ENCODE assay signal across 30 cellular contexts in the genomic region with DNA sequence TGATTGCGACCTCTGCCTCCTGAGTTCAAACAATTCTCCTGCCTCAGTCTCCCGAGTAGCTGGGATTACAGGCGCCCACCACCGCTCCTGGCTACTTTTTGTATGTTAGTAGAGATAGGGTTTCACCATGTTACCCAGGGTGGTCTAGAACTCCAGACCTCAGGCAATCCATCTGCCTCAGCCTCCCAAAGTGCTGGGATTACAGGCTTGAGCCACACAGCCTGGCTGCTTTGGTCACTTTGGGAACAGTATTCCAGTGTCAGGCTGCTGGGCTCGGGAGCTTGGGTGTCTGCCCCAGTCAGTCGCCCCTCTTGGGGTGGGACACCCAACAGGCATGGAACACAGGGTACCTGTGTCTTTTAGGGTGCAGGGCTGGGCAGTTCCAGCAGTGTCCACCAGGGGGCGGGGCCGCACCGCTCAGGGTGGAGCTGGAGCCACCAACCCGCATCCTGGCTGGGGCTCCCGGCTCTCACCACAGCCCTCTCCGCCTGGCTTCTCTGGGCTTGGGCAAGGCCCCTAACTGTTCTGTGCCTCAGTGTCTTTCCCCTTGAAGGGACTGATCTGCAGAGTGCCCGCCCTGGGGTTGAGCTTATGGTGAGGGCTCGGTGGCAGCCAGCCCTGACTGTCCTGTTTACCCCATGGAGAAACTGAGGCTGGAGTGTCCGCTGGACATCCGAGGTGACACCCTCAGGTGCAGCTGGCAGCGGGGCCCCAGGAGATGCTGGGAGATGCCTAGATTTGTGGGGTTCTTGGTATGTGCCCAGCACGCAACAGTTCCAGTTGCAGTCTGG. TPM values are rescaled to one million over a fixed set of nuclear protein-coding genes. Genes with fewer than 3 reads are reported as not detected.
A peak's percentile ranks its signal among the peaks of the same experiment; 100 is the strongest.
DNase-seq lines count a peak whose midpoint lies in the region; ATAC-seq, FAIRE-seq and TF ChIP-seq lines count a peak whose summit lies in the region.
"Had no signal": no experiment of that assay in that cellular context is flagged by ENCODE, and none has a peak within 500 bp of the region (broad histone marks: within the 10 kb centered on the region; RNA-seq: fewer than 3 reads in every experiment).

No MANE protein-coding gene starts in this region.

- no peak overlapping the region for H4K91ac ChIP-seq in IMR-90 (ENCODE audit: insufficient read depth, low read depth, low read length)

- no peak overlapping the region for H3K56ac ChIP-seq in IMR-90 (ENCODE audit: extremely low read depth, insufficient read depth, low read length)

- H3K36me3 ChIP-seq in IMR-90 (ENCODE audit: control insufficient read depth, insufficient read depth, low read length) (no peaks in the 10 kb centered on the region), kidney (ENCODE audit: control insufficient read depth in 1 of 2, insufficient read depth in 2 of 2, low read length in 2 of 2) (no peaks in the 10 kb centered on the region), small intestine (ENCODE audit: control insufficient read depth in 2 of 2, insufficient read depth in 2 of 2, low read length in 2 of 2) (no peaks in the 10 kb centered on the region)
- H3K36me3 ChIP-seq: BE2C, HAP-1, left ventricle myocardium inferior, neutrophil, sigmoid colon, SJCRH30 had no signal

- H3K4ac ChIP-seq in IMR-90 (ENCODE audit: low read depth, low read length), result no peak overlapping the region

- H3K18ac ChIP-seq in IMR-90 (ENCODE audit: low read depth, low read length), result no peak overlapping the region

- H3K36me3 Mint-ChIP-seq in activated naive CD4-positive, alpha-beta T cell treated with anti-CD3 and anti-CD28 coated beads, Interleukin-2, amount 50 U/mL, for 24 hours, result no peaks in the 10 kb centered on the region

- H3K27ac Mint-ChIP-seq in activated naive CD4-positive, alpha-beta T cell treated with anti-CD3 and anti-CD28 coated beads, Interleukin-2, amount 50 U/mL, for 24 hours, result peak overlapping the region; percentile 59
- H3K27ac Mint-ChIP-seq: activated CD4-positive, alpha-beta T cell treated with anti-CD3 and anti-CD28 coated beads for 36 hours; activated naive CD4-positive, alpha-beta T cell treated with anti-CD3 and anti-CD28 coated beads for 36 hours; progenitor cell of endocrine pancreas had no signal

- no peak overlapping the region for H3K14ac ChIP-seq in IMR-90 (replicated peaks; ENCODE audit: low read depth, low read length)

- peaks cover 10% of the 10 kb centered on the region; the same call in 1 of the 2 replicates for H3K9me1 ChIP-seq in IMR-90 (ENCODE audit: insufficient read depth, low read length)

- no peaks in the 10 kb centered on the region; the same call in 1 of the 2 replicates for H3K27me3 ChIP-seq in IMR-90 (ENCODE audit: control insufficient read depth, insufficient read depth, low read length)
- no peaks in the 10 kb centered on the region for H3K27me3 ChIP-seq in small intestine (ENCODE audit: control insufficient read depth in 2 of 2, insufficient read depth in 2 of 2, low read length in 2 of 2)
- H3K27me3 ChIP-seq: BE2C, neutrophil had no signal

- peaks cover 0 to 8% of the 10 kb centered on the region in 2 experiments; a peak in 1 of 4 replicates for H3K79me1 ChIP-seq in IMR-90 (ENCODE audit: low read depth in 1 of 2, low read length in 2 of 2)

- no peaks in the 10 kb centered on the region for H3K9me3 ChIP-seq in IMR-90 (ENCODE audit: control insufficient read depth, insufficient read depth, low read length)
- no peaks in the 10 kb centered on the region for H3K9me3 ChIP-seq in kidney (ENCODE audit: control insufficient read depth in 1 of 2, low read length in 2 of 2)
- no peaks in the 10 kb centered on the region for H3K9me3 ChIP-seq in small intestine (ENCODE audit: control insufficient read depth, low read depth)
- H3K9me3 ChIP-seq: BE2C, HAP-1, neutrophil, sigmoid colon, SJCRH30 had no signal

- no peak for DNase-seq in activated naive CD4-positive, alpha-beta T cell treated with Interleukin-2 at 50 U/mL for 16 hours
- DNase-seq in IMR-90, result no peak
- DNase-seq in kidney, result peak; percentile 78
- DNase-seq in small intestine, result no peak
- DNase-seq in NCI-H226, result no peak
- DNase-seq in NCI-H2227 treated with DMSO at 0.1 percent for 48 hours (lab: John Stamatoyannopoulos, UW), result no peak
- DNase-seq in stimulated activated naive CD4-positive, alpha-beta T cell treated with Interleukin-2 at 50 U/mL for 16 hours (lab: John Stamatoyannopoulos, UW), result no peak
- DNase-seq: ACHN; activated CD4-positive, alpha-beta T cell treated with anti-CD3 and anti-CD28 coated beads for 36 hours; activated naive CD4-positive, alpha-beta T cell treated with anti-CD3 and anti-CD28 coated beads for 36 hours; amniotic stem cell; BE2C; DMS 273 treated with DMSO at 0.1 percent for 48 hours; left ventricle myocardium inferior; mesendoderm; NCI-H1694; NCI-H510A treated with DMSO at 0.1 percent for 48 hours; sigmoid colon; stimulated activated CD4-positive, alpha-beta T cell treated with anti-CD3 and anti-CD28 coated beads, Interleukin-4, amount 100 ng/mL, for 4 hours; SW 1271 had no signal

- no peak for ATAC-seq in IMR-90 (ENCODE audit: low read depth)
- ATAC-seq: activated CD4-positive, alpha-beta T cell treated with anti-CD3 and anti-CD28 coated beads for 36 hours had no signal

- H3K4me1 ChIP-seq in IMR-90 (ENCODE audit: control insufficient read depth, insufficient read depth, low read length) (peaks cover 12% of the 10 kb centered on the region), kidney (ENCODE audit: control insufficient read depth in 1 of 2, insufficient read depth in 1 of 2, low read depth in 1 of 2, low read length in 2 of 2) (peaks cover 5 to 14% of the 10 kb centered on the region in 2 donors), small intestine (ENCODE audit: control insufficient read depth in 2 of 2, insufficient read depth in 1 of 2, low read depth in 1 of 2, low read length in 1 of 2) (peaks cover 0 to 2% of the 10 kb centered on the region in 2 donors)

- no peak overlapping the region for H4K8ac ChIP-seq in IMR-90 (ENCODE audit: low read depth in 2 of 2, low read length in 2 of 2)

- TF ChIP-seq CTCF in IMR-90 (conservative IDR thresholded peaks at IDR 0.05; ENCODE audit: low read depth, low read length) (no peak), kidney (IDR thresholded peaks at IDR 0.05; ENCODE audit: borderline replicate concordance, extremely low read depth, insufficient read depth) (no peak)

- H2AK5ac ChIP-seq in IMR-90 (ENCODE audit: low read depth, low read length), result no peak overlapping the region

- in situ Hi-C loops in IMR-90 (cut with MboI; ENCODE audit: low sequenced_read_pairs), result no loop called here

- H3K4me2 ChIP-seq in IMR-90 (ENCODE audit: low read depth, low read length), result no peak overlapping the region

- H3K4me3 Mint-ChIP-seq in activated naive CD4-positive, alpha-beta T cell treated with anti-CD3 and anti-CD28 coated beads, Interleukin-2, amount 50 U/mL, for 24 hours, result no peak overlapping the region
- H3K4me3 Mint-ChIP-seq: activated CD4-positive, alpha-beta T cell treated with anti-CD3 and anti-CD28 coated beads for 36 hours; activated naive CD4-positive, alpha-beta T cell treated with anti-CD3 and anti-CD28 coated beads for 36 hours had no signal

- peaks cover 4% of the 10 kb centered on the region for H3K4me1 Mint-ChIP-seq in activated naive CD4-positive, alpha-beta T cell treated with anti-CD3 and anti-CD28 coated beads, Interleukin-2, amount 50 U/mL, for 24 hours
- H3K4me1 Mint-ChIP-seq: activated CD4-positive, alpha-beta T cell treated with anti-CD3 and anti-CD28 coated beads for 36 hours had no signal

- BruUV-seq in IMR-90 (replicated peaks; lab: Mats Ljungman, UMichigan), result no TSS peak

- no peak for TF ChIP-seq RAD21 in IMR-90 (IDR thresholded peaks at IDR 0.05; ENCODE audit: low read length)

- FAIRE-seq in kidney (lab: Jason Lieb, UNC) (no peak), small intestine (lab: Jason Lieb, UNC) (no peak)
- FAIRE-seq: islet of Langerhans had no signal

- H3K27me3 Mint-ChIP-seq in activated naive CD4-positive, alpha-beta T cell treated with anti-CD3 and anti-CD28 coated beads, Interleukin-2, amount 50 U/mL, for 24 hours, result no peaks in the 10 kb centered on the region
- H3K27me3 Mint-ChIP-seq: activated CD4-positive, alpha-beta T cell treated with anti-CD3 and anti-CD28 coated beads for 36 hours; progenitor cell of endocrine pancreas had no signal

- intact Hi-C loops in IMR-90 (cut with micrococcal nuclease) (loop anchor here (1.0 to 2.0 kb wide), 3 partner anchors 158 to 273 kb away; no protein-coding TSS in a partner anchor), kidney (cut with DNase I) (loop anchor here (2.0 kb wide), 1 partner anchor 272 kb away; no protein-coding TSS in a partner anchor)

- peak overlapping the region; percentile 95 for H2AK9ac ChIP-seq in IMR-90 (replicated peaks; ENCODE audit: low read depth, low read length, poor library complexity)

- no peak overlapping the region for H2BK120ac ChIP-seq in IMR-90 (ENCODE audit: low read depth, low read length)

- POLR2A ChIA-PET in IMR-90 (lab: Charles Lee; ENCODE audit: unreplicated experiment), result no interaction called here

- H3K9ac ChIP-seq in IMR-90 (ENCODE audit: low read depth, low read length) (no peak overlapping the region), kidney (ENCODE audit: low read length in 2 of 2) (no peak overlapping the region)

- H3K23ac ChIP-seq in IMR-90 (ENCODE audit: low read depth, low read length), result no peak overlapping the region

- H3K9me3 Mint-ChIP-seq in activated naive CD4-positive, alpha-beta T cell treated with anti-CD3 and anti-CD28 coated beads, Interleukin-2, amount 50 U/mL, for 24 hours, result no peaks in the 10 kb centered on the region

- H3K27ac ChIP-seq in IMR-90 (ENCODE audit: insufficient read depth, low read length) (no peak overlapping the region), kidney (ENCODE audit: low read depth in 2 of 2, low read length in 2 of 2) (no peak overlapping the region), small intestine (ENCODE audit: low read depth in 1 of 2, low read length in 1 of 2) (peak overlapping the region; percentile 60 to 76)
- H3K27ac ChIP-seq: epithelial cell of prostate, left ventricle myocardium inferior, neutrophil, SJCRH30 had no signal

- H4K20me1 ChIP-seq in IMR-90 (ENCODE audit: insufficient read depth, low read length), result no peaks in the 10 kb centered on the region

- TF ChIP-seq POLR2A in IMR-90 (IDR thresholded peaks at IDR 0.05; ENCODE audit: low read depth, low read length), result no peak

- H2AFZ ChIP-seq in IMR-90 (replicated peaks; ENCODE audit: low read length, poor library complexity), result peak overlapping the region; percentile 16

- CTCF ChIA-PET in IMR-90 (lab: Yijun Ruan, JAX), result interaction anchor here (0.5 to 3.0 kb wide), 14 partner anchors 15 to 703 kb away, joined by 3 to 27 read pairs (median 4); no protein-coding TSS in a partner anchor

- no peak overlapping the region for H2BK15ac ChIP-seq in IMR-90 (ENCODE audit: low read depth, low read length)

- dilution Hi-C loops in IMR-90 (cut with HindIII; ENCODE audit: low sequenced_read_pairs, unreplicated experiment), result no loop called here

- no peak overlapping the region for H2BK20ac ChIP-seq in IMR-90 (ENCODE audit: low read depth, low read length)

- 43% methylated on average over 7 of the region's 18 CpGs; no CpG with 5 or more reads in 1 of the 2 experiments for WGBS in IMR-90 (ENCODE audit: extremely low coverage in 2 of 2, insufficient read length in 1 of 2), 2 experiments
- 24 to 34% (median 28%) methylated on average over 17 to 18 of the region's 18 CpGs for WGBS in small intestine, 3 donors

- H3K4me3 ChIP-seq in IMR-90 (ENCODE audit: insufficient read depth, low read depth, low read length) (no peak overlapping the region), kidney (ENCODE audit: low read length in 2 of 2) (no peak overlapping the region), small intestine (ENCODE audit: low read depth in 1 of 2, low read length in 2 of 2) (no peak overlapping the region)
- H3K4me3 ChIP-seq: HAP-1, left ventricle myocardium inferior, sigmoid colon, SJCRH30, tibial nerve had no signal

- no peak overlapping the region for H2BK5ac ChIP-seq in IMR-90 (ENCODE audit: low read depth, low read length, poor library complexity, severe bottlenecking)

- H4K5ac ChIP-seq in IMR-90 (ENCODE audit: low read depth, low read length), result no peak overlapping the region

RNA-seq across cellular contexts. Expression of a gene that starts 6.4 kb away (rescaled TPM):
- under 0.01 TPM in 1 of 2 replicates, not detected in the other for total RNA-seq in IMR-90 (2012; rRNA removed)
- polyA plus RNA-seq in IMR-90 (2012; rRNA removed), result not detected in 2 replicates
- polyA plus RNA-seq in IMR-90 (2012; cell fraction: cytosol; rRNA removed), result not detected in 2 replicates
- polyA plus RNA-seq in IMR-90 (2012; cell fraction: nucleus; rRNA removed; ENCODE audit: low replicate concordance), result not detected in 2 replicates
- 232 TPM for total RNA-seq in kidney
- not detected for polyA plus RNA-seq in kidney (ENCODE audit: insufficient read depth, low read depth, low replicate concordance)
- not detected for polyA plus RNA-seq in small intestine
- total RNA-seq: glomerular endothelial cell, RPMI7951, sigmoid colon, SJCRH30, tibial nerve had no signal
- polyA plus RNA-seq: sigmoid colon had no signal

RNA-seq across cellular contexts. Expression of a gene that starts 34.8 kb away (rescaled TPM):
- total RNA-seq in IMR-90 (2012; rRNA removed) (18.3 and 19.2 TPM in 2 replicates), kidney (25.4 TPM)
- polyA plus RNA-seq in IMR-90 (2012; rRNA removed) (25.7 and 26.6 TPM in 2 replicates), kidney (ENCODE audit: insufficient read depth, low read depth, low replicate concordance) (18.8 TPM), small intestine (10 to 100 TPM; 14.6 to 36.7 (median 19.7) TPM)
- polyA plus RNA-seq in IMR-90 (2012; cell fraction: cytosol; rRNA removed), result 18.5 and 20.0 TPM in 2 replicates
- 55.4 and 56.4 TPM in 2 replicates for polyA plus RNA-seq in IMR-90 (2012; cell fraction: nucleus; rRNA removed; ENCODE audit: low replicate concordance)

Comparison
In these comparisons a context has a peak if more than half of its experiments do, and no peak if none do; other contexts are left out.
1. H3K27ac ChIP-seq: peak in small intestine (2 of 2); none in IMR-90 (single experiment) and kidney (0 of 2).